Comparison of ENCODE assay signal across 1 cellular context in the genomic region with DNA sequence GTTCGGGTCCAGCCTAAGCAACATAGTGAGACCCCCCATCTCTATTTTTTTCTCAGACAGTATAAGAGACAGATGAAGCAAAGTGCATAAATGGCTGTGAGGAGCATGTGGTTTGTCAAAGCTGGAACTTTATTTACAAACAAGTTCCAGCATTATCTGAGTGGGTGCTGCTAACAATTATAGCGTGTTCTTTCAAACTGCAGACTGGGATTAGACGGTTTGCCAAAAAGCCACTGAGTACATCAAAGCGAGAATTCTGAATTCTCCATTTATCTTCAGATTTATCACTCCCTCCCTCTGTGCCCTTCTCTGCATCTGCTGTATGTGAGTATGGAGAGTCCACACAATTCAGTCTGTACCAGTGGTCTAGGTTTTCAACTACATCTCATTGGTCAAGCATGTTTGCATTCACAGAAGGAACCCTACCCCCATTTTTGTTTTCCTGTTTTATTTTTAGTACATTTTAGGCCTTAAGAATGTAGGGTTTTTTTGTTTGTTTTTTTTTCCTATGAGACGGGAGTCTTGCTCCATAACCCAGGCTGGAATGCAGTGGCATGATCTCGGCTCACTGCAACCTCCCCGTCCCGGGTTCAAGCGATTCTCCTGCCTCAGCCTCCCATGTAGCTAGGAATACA.
TF ChIP-seq lines count a peak whose summit lies in the region.

No MANE protein-coding gene starts in this region.

TF ChIP-seq in IMR-90, 13 proteins besides CTCF, POLR2A, EP300 and RAD21 (continued from another document):
- no peak for TF ChIP-seq MAZ (IDR thresholded peaks at IDR 0.05; ENCODE audit: borderline replicate concordance, low read depth, low read length)
- TF ChIP-seq NFE2L2 (IDR thresholded peaks at IDR 0.05; ENCODE audit: low read depth, low read length) = no peak
- no peak for TF ChIP-seq CHD1 (IDR thresholded peaks at IDR 0.05; ENCODE audit: low read depth, low read length)
